Comparison of ENCODE assay signal across 1 cellular context in the genomic region with DNA sequence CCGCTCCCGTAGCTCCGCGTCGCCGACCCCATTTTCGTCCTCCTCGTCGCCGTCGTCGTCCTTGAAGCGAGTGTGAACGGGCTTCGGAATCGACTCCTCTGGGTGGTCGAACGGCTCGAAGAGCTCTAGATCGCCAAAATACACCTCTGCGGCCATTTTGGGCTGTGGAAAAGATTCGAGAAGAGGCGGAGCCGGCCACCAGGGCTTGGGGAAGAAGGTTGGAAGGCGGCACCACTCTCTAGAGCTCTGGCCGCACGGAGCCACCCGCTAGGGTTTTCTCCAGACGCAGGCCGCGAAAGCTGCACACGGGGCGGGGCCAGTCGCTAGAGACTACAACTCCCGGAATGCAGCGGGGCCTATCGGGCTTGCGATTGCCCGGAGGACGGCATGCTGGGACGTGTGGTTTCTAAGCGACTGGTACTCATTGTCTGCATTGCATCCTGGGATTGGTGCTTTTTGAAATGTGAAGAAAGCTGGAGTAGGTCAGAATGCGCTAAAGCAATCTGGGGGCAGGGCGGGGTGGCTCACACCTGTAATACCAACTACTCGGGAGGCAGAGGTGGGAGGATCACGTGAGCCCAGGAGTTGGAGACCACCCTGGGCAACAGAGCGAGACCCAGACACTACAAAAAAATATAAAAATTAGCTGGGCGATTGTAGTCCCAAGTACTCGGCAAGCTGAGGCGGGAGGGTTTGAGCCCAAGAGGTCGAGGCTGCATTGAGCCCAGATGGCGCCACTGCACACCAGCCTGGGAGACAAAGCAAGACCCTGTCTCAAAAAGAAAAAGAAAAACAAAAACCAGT.
TF ChIP-seq lines count a peak whose summit lies in the region.

Gene ZCCHC8 (minus strand): TSS at position 248 of the 804 bp plus-strand sequence. CDS start 92 bp downstream, at position 156.

TF ChIP-seq in K562, 482 proteins besides CTCF, POLR2A, EP300 and RAD21 (continued from another document):
- TF ChIP-seq ZHX1 (conservative IDR thresholded peaks at IDR 0.05; ENCODE audit: low read length) (no peak), RBM15 (IDR thresholded peaks at IDR 0.05; ENCODE audit: insufficient read depth, low read length) (no peak), NCOR1 (IDR thresholded peaks at IDR 0.05) (no peak), ZNF324 (CRISPR knock-in tag; IDR thresholded peaks at IDR 0.05) (no peak), FOXM1 (IDR thresholded peaks at IDR 0.05; ENCODE audit: low read depth) (peak; percentile 90), FOXM1 (CRISPR knock-in tag; IDR thresholded peaks at IDR 0.05; ENCODE audit: low read depth) (no peak), VEZF1 (CRISPR knock-in tag; IDR thresholded peaks at IDR 0.05) (peak; percentile 10; the same call in 1 of the 2 replicates), ZNF589 (CRISPR knock-in tag; IDR thresholded peaks at IDR 0.05; ENCODE audit: low read depth) (no peak), DNMT1 (IDR thresholded peaks at IDR 0.05) (no peak), SMAD1 (IDR thresholded peaks at IDR 0.05; ENCODE audit: low read depth, low read length, partially characterized antibody) (peak; percentile 60), MAFG (tag; conservative IDR thresholded peaks at IDR 0.05) (no peak), STAG1 (CRISPR knock-in tag; IDR thresholded peaks at IDR 0.05; ENCODE audit: borderline replicate concordance) (no peak), PURB (CRISPR knock-in tag; IDR thresholded peaks at IDR 0.05; ENCODE audit: low read depth) (no peak), OTX1 (CRISPR knock-in tag; IDR thresholded peaks at IDR 0.05) (no peak), ZNF436 (CRISPR knock-in tag; IDR thresholded peaks at IDR 0.05) (no peak; the same call in 1 of the 2 replicates), ZNF644 (tag; IDR thresholded peaks at IDR 0.05; ENCODE audit: low read depth) (peak; percentile 88; the same call in 1 of the 2 replicates), HMGN3 (IDR thresholded peaks at IDR 0.05; ENCODE audit: borderline replicate concordance, extremely low read depth, insufficient read length, low read depth, low read length) (peak; percentile 71), ZNF316 (IDR thresholded peaks at IDR 0.05) (no peak), ZNF408 (CRISPR knock-in tag; IDR thresholded peaks at IDR 0.05; ENCODE audit: low read depth) (no peak), PHTF2 (CRISPR knock-in tag; IDR thresholded peaks at IDR 0.05) (no peak), HNRNPL (IDR thresholded peaks at IDR 0.05; ENCODE audit: low read depth, low read length) (peak; percentile 23; the same call in 1 of the 2 replicates), ZNF398 (CRISPR knock-in tag; IDR thresholded peaks at IDR 0.05) (no peak), CBFB (CRISPR knock-in tag; IDR thresholded peaks at IDR 0.05) (peak; percentile 65; the same call in 1 of the 2 replicates), ZNF583 (CRISPR knock-in tag; IDR thresholded peaks at IDR 0.05) (no peak), HLTF (IDR thresholded peaks at IDR 0.05) (no peak; the same call in 1 of the 2 replicates), CBFA2T2 (conservative IDR thresholded peaks at IDR 0.05) (no peak), KLF13 (tag; IDR thresholded peaks at IDR 0.05; ENCODE audit: borderline replicate concordance, low read depth) (0 out of 2 replicates have a peak, but pooled peaks have one; percentile 11), NFIX (CRISPR knock-in tag; IDR thresholded peaks at IDR 0.05; ENCODE audit: low read depth) (no peak), POLR2H (tag; IDR thresholded peaks at IDR 0.05; ENCODE audit: low read depth) (peak; percentile 95), MEF2A (IDR thresholded peaks at IDR 0.05; ENCODE audit: control insufficient read depth, low read depth, low read length) (no peak), ZNF699 (CRISPR knock-in tag; IDR thresholded peaks at IDR 0.05; ENCODE audit: insufficient replicate concordance) (no peak), GTF2A2 (tag; IDR thresholded peaks at IDR 0.05) (0 out of 2 replicates have a peak, but pooled peaks have one; percentile 10), NCOA1 (IDR thresholded peaks at IDR 0.05; ENCODE audit: low read depth) (no peak; the same call in 1 of the 2 replicates), HNRNPUL1 (IDR thresholded peaks at IDR 0.05; ENCODE audit: low read length) (no peak), JUND (IDR thresholded peaks at IDR 0.05; ENCODE audit: borderline replicate concordance, low read depth, low read length) (peak; percentile 70), JUND (tag; IDR thresholded peaks at IDR 0.05; ENCODE audit: borderline replicate concordance, low read depth, low read length) (no peak; the same call in 2 of the 3 replicates), PKNOX1 (IDR thresholded peaks at IDR 0.05) (peak; percentile 55), RFX1 (IDR thresholded peaks at IDR 0.05) (peak; percentile 90), NKRF (IDR thresholded peaks at IDR 0.05; ENCODE audit: borderline replicate concordance) (no peak), ZNF512 (tag; IDR thresholded peaks at IDR 0.05) (no peak), ZNF696 (CRISPR knock-in tag; conservative IDR thresholded peaks at IDR 0.05) (no peak), NCOA2 (IDR thresholded peaks at IDR 0.05; ENCODE audit: partially characterized antibody in 2 of 2) (no peak), XRCC4 (IDR thresholded peaks at IDR 0.05; ENCODE audit: extremely low read depth, insufficient read depth, insufficient read length) (no peak), CBX3 (IDR thresholded peaks at IDR 0.05; ENCODE audit: borderline replicate concordance in 1 of 2, low read length in 2 of 2) (0 out of 3 replicates have a peak, but pooled peaks of 1 of the 2 experiments have one; percentile 35)
- TF ChIP-seq, protein P1, sequence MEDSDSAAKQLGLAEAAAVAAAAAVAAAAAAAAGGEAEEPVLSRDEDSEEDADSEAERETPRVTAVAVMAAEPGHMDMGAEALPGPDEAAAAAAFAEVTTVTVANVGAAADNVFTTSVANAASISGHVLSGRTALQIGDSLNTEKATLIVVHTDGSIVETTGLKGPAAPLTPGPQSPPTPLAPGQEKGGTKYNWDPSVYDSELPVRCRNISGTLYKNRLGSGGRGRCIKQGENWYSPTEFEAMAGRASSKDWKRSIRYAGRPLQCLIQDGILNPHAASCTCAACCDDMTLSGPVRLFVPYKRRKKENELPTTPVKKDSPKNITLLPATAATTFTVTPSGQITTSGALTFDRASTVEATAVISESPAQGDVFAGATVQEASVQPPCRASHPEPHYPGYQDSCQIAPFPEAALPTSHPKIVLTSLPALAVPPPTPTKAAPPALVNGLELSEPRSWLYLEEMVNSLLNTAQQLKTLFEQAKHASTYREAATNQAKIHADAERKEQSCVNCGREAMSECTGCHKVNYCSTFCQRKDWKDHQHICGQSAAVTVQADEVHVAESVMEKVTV (CRISPR knock-in tag; IDR thresholded peaks at IDR 0.05), result no peak
- TF ChIP-seq, protein P2, sequence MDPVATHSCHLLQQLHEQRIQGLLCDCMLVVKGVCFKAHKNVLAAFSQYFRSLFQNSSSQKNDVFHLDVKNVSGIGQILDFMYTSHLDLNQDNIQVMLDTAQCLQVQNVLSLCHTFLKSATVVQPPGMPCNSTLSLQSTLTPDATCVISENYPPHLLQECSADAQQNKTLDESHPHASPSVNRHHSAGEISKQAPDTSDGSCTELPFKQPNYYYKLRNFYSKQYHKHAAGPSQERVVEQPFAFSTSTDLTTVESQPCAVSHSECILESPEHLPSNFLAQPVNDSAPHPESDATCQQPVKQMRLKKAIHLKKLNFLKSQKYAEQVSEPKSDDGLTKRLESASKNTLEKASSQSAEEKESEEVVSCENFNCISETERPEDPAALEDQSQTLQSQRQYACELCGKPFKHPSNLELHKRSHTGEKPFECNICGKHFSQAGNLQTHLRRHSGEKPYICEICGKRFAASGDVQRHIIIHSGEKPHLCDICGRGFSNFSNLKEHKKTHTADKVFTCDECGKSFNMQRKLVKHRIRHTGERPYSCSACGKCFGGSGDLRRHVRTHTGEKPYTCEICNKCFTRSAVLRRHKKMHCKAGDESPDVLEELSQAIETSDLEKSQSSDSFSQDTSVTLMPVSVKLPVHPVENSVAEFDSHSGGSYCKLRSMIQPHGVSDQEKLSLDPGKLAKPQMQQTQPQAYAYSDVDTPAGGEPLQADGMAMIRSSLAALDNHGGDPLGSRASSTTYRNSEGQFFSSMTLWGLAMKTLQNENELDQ (CRISPR knock-in tag; IDR thresholded peaks at IDR 0.05; ENCODE audit: borderline replicate concordance), result no peak
